ENCODE assay signal across 8 cellular contexts in genomic region chr9:37591775-37592107, GRCh38. TPM values are rescaled to one million over a fixed set of nuclear protein-coding genes. Genes with fewer than 3 reads are reported as not detected.
DNase-seq lines count a peak whose midpoint lies in the region; ATAC-seq and TF ChIP-seq lines count a peak whose summit lies in the region.

No MANE protein-coding gene starts in this region.

- DNase-seq in AG04450 (ENCODE audit: low read depth, low spot score) (no peak), HL-60 (ENCODE audit: low read depth in 1 of 2, low spot score in 1 of 2) (no peak), body of pancreas (no peak), GM19240 (ENCODE audit: insufficient read length, low spot score) (no peak), ACHN (no peak), GDM1 (lab: John Stamatoyannopoulos, UW) (no peak)

- H3K9me3 ChIP-seq in AG04450 (ENCODE audit: control insufficient read depth, insufficient read depth, low read length) = no peaks in the 10 kb centered on the region; the same call in 1 of the 2 replicates
- H3K9me3 ChIP-seq in body of pancreas = no peaks in the 10 kb centered on the region
- no peaks in the 10 kb centered on the region for H3K9me3 ChIP-seq in mucosa of stomach (ENCODE audit: control insufficient read depth, low read length)

- no peak for ATAC-seq in body of pancreas
- ATAC-seq in GM21576 (IDR thresholded peaks at IDR 0.05; ENCODE audit: unreplicated experiment) = no peak

- intact Hi-C loops in body of pancreas (cut with DNase I) = no loop called here

- H3K4me1 ChIP-seq in body of pancreas (peaks cover 32% of the 10 kb centered on the region), mucosa of stomach (ENCODE audit: control insufficient read depth, insufficient read depth, low read length) (peaks cover 9% of the 10 kb centered on the region)

- TF ChIP-seq POLR2A in body of pancreas (IDR thresholded peaks at IDR 0.05) = no peak

- H3K27ac ChIP-seq in AG04450 (ENCODE audit: low read depth, low read length) = peak overlapping the region; percentile 86
- peak overlapping the region; percentile 91 for H3K27ac ChIP-seq in HL-60 (replicated peaks)
- peak overlapping the region; percentile 53 to 88 (median 72) for H3K27ac ChIP-seq in body of pancreas

- WGBS in body of pancreas, 2 donors = 0 to 5% methylated on average over 7 to 13 of the region's 13 CpGs

- in situ Hi-C loops in ACHN (cut with HindIII; ENCODE audit: low pct_ligation_motif_present, low pct_unique_long_range_greater_than_20kb, low sequenced_read_pairs) = no loop called here

- H3K4me3 ChIP-seq in AG04450 (ENCODE audit: low read depth, low read length) (peak overlapping the region; percentile 99), HL-60 (replicated peaks; ENCODE audit: insufficient read depth, low read length) (peak overlapping the region; percentile 95), body of pancreas (peak overlapping the region; percentile 62 to 82), mucosa of stomach (ENCODE audit: low read length) (peak overlapping the region; percentile 68)

- H3K36me3 ChIP-seq in body of pancreas (replicated peaks in 1 of 2; ENCODE audit: insufficient read depth in 1 of 2, low read depth in 2 of 2) = peaks cover 0 to 6% of the 10 kb centered on the region in 2 donors
- no peaks in the 10 kb centered on the region for H3K36me3 ChIP-seq in mucosa of stomach (ENCODE audit: control insufficient read depth, insufficient read depth, low read length)

- CTCF ChIA-PET in AG04450 (lab: Charles Lee) = interaction anchor here (0.5 to 2.1 kb wide), 3 partner anchors 10 to 111 kb away, joined by 3 to 10 read pairs (median 8); no protein-coding TSS in a partner anchor

- TF ChIP-seq CTCF in AG04450 (IDR thresholded peaks at IDR 0.05; ENCODE audit: low read depth, low read length) (no peak), HL-60 (IDR thresholded peaks at IDR 0.05; ENCODE audit: insufficient read depth, low read length) (no peak), body of pancreas (IDR thresholded peaks at IDR 0.05) (no peak)

- POLR2A ChIA-PET in AG04450 (lab: Yijun Ruan, JAX) = interaction anchor here (0.8 to 1.7 kb wide), 6 partner anchors 12 to 209 kb away, joined by 4 to 21 read pairs (median 7); partner anchors contain the start of genes DCAF10, EXOSC3, FBXO10 and ZBTB5

- H3K27me3 ChIP-seq in AG04450 (ENCODE audit: control insufficient read depth, insufficient read depth, low read length) = peaks cover 5% of the 10 kb centered on the region
- H3K27me3 ChIP-seq in HL-60 (ENCODE audit: insufficient read depth, poor library complexity, severe bottlenecking) = no peaks in the 10 kb centered on the region
- no peaks in the 10 kb centered on the region for H3K27me3 ChIP-seq in body of pancreas
- peaks cover 2% of the 10 kb centered on the region for H3K27me3 ChIP-seq in mucosa of stomach (ENCODE audit: control insufficient read depth, insufficient read depth, low read length)

- peak overlapping the region; percentile 60 for H3K9ac ChIP-seq in mucosa of stomach (ENCODE audit: low read length)

RNA-seq across cellular contexts. Expression of gene TOMM5, which starts 0.7 kb away (rescaled TPM):
- polyA plus RNA-seq in AG04450 (2011; rRNA removed) = 185 and 207 TPM in 2 replicates
- polyA minus RNA-seq in AG04450 (2011; rRNA and poly(A)+ RNA removed) = 36.2 and 41.8 TPM in 2 replicates
- 10 to 100 TPM; 37.6 to 48.8 TPM for total RNA-seq in body of pancreas

RNA-seq across cellular contexts. Expression of gene FBXO10, which starts 15.6 kb away (rescaled TPM):
- 9.7 and 10.7 TPM in 2 replicates for polyA plus RNA-seq in AG04450 (2011; rRNA removed)
- polyA minus RNA-seq in AG04450 (2011; rRNA and poly(A)+ RNA removed) = 19.2 and 25.1 TPM in 2 replicates
- 10 to 100 TPM; 13.2 to 15.3 TPM for total RNA-seq in body of pancreas

RNA-seq across cellular contexts. Expression of gene FRMPD1, which starts 59.0 kb away (rescaled TPM):
- polyA plus RNA-seq in AG04450 (2011; rRNA removed) = not detected in 2 replicates
- polyA minus RNA-seq in AG04450 (2011; rRNA and poly(A)+ RNA removed) = not detected in 2 replicates
- under 1 TPM; 0.66 to 0.78 TPM for total RNA-seq in body of pancreas
